Comparison of ENCODE assay signal across 10 cellular contexts in genomic region chr11:44601471-44602370, GRCh38. TPM values are rescaled to one million over a fixed set of nuclear protein-coding genes. Genes with fewer than 3 reads are reported as not detected.
A peak's percentile ranks its signal among the peaks of the same experiment; 100 is the strongest.
DNase-seq lines count a peak whose midpoint lies in the region; ATAC-seq and TF ChIP-seq lines count a peak whose summit lies in the region.
"Had no signal": no experiment of that assay in that cellular context is flagged by ENCODE, and none has a peak within 500 bp of the region (broad histone marks: within the 10 kb centered on the region; RNA-seq: fewer than 3 reads in every experiment).

No MANE protein-coding gene starts in this region.

- TF ChIP-seq POLR2A in uterus (IDR thresholded peaks at IDR 0.05), result no peak

- peak overlapping the region; percentile 44 for H3K4me3 Mint-ChIP-seq in activated CD4-positive, alpha-beta T cell treated with anti-CD3 and anti-CD28 coated beads, Interleukin-2, amount 10 ng/mL, durations not matched to agents 24 days and 14 days
- H3K4me3 Mint-ChIP-seq in activated T-helper 2 cell treated with anti-CD3 and anti-CD28 coated beads, Interferon-gamma antibody, Interleukin-2, Interleukin-4, amounts not matched to agents 10 μg/mL and 5 μg/mL and 100 μg/mL, durations not matched to agents 14 hours and 24 hours and 36 hours (ENCODE audit: low read depth), result no peak overlapping the region
- peak overlapping the region; percentile 71 for H3K4me3 Mint-ChIP-seq in stimulated activated memory B cell treated with anti-CD40 and anti-IgM and Interleukin-4, amounts not matched to agents 10 μg/mL and 1 μg/mL and 100 μg/mL, for 72 hours

- H3K9me3 Mint-ChIP-seq in activated CD4-positive, alpha-beta T cell treated with anti-CD3 and anti-CD28 coated beads, Interleukin-2, amount 10 ng/mL, durations not matched to agents 24 days and 14 days, result no peaks in the 10 kb centered on the region
- H3K9me3 Mint-ChIP-seq in activated T-helper 2 cell treated with anti-CD3 and anti-CD28 coated beads, Interferon-gamma antibody, Interleukin-2, Interleukin-4, amounts not matched to agents 10 μg/mL and 5 μg/mL and 100 μg/mL, durations not matched to agents 14 hours and 24 hours and 36 hours, result no peaks in the 10 kb centered on the region
- H3K9me3 Mint-ChIP-seq in stimulated activated memory B cell treated with anti-CD40 and anti-IgM and Interleukin-4, amounts not matched to agents 10 μg/mL and 1 μg/mL and 100 μg/mL, for 72 hours, result no peaks in the 10 kb centered on the region

- no peaks in the 10 kb centered on the region for H3K27me3 Mint-ChIP-seq in activated CD4-positive, alpha-beta T cell treated with anti-CD3 and anti-CD28 coated beads, Interleukin-2, amount 10 ng/mL, durations not matched to agents 24 days and 14 days
- no peaks in the 10 kb centered on the region for H3K27me3 Mint-ChIP-seq in activated T-helper 2 cell treated with anti-CD3 and anti-CD28 coated beads, Interferon-gamma antibody, Interleukin-2, Interleukin-4, amounts not matched to agents 10 μg/mL and 5 μg/mL and 100 μg/mL, durations not matched to agents 14 hours and 24 hours and 36 hours (ENCODE audit: low read depth)
- H3K27me3 Mint-ChIP-seq in stimulated activated memory B cell treated with anti-CD40 and anti-IgM and Interleukin-4, amounts not matched to agents 10 μg/mL and 1 μg/mL and 100 μg/mL, for 72 hours, result no peaks in the 10 kb centered on the region

- H3K27me3 ChIP-seq in uterus, result no peaks in the 10 kb centered on the region
- H3K27me3 ChIP-seq: cardiac muscle cell had no signal

- H3K36me3 Mint-ChIP-seq in activated CD4-positive, alpha-beta T cell treated with anti-CD3 and anti-CD28 coated beads, Interleukin-2, amount 10 ng/mL, durations not matched to agents 24 days and 14 days (ENCODE audit: low read depth), result peaks cover 77% of the 10 kb centered on the region
- H3K36me3 Mint-ChIP-seq in activated T-helper 2 cell treated with anti-CD3 and anti-CD28 coated beads, Interferon-gamma antibody, Interleukin-2, Interleukin-4, amounts not matched to agents 10 μg/mL and 5 μg/mL and 100 μg/mL, durations not matched to agents 14 hours and 24 hours and 36 hours (ENCODE audit: low read depth), result peaks cover 91% of the 10 kb centered on the region
- peaks cover 59% of the 10 kb centered on the region for H3K36me3 Mint-ChIP-seq in stimulated activated memory B cell treated with anti-CD40 and anti-IgM and Interleukin-4, amounts not matched to agents 10 μg/mL and 1 μg/mL and 100 μg/mL, for 72 hours

- no peak for DNase-seq in activated CD4-positive, alpha-beta T cell treated with anti-CD3 and anti-CD28 coated beads, Interleukin-2, amount 10 ng/mL, durations not matched to agents 24 days and 14 days
- no peak for DNase-seq in activated CD4-positive, alpha-beta T cell treated with anti-CD3 and anti-CD28 coated beads for 1 hour
- no peak for DNase-seq in activated T-helper 2 cell treated with anti-CD3 and anti-CD28 coated beads, Interferon-gamma antibody, Interleukin-2, Interleukin-4, amounts not matched to agents 10 μg/mL and 5 μg/mL and 100 μg/mL, durations not matched to agents 14 hours and 24 hours and 36 hours (ENCODE audit: low spot score)
- DNase-seq in uterus (no peak), NCI-H2107 (lab: John Stamatoyannopoulos, UW) (no peak), NCI-H2171 (lab: John Stamatoyannopoulos, UW) (no peak)

- H3K27ac ChIP-seq in uterus, result no peak overlapping the region
- H3K27ac ChIP-seq: cardiac muscle cell had no signal

- H3K36me3 ChIP-seq in uterus, result no peaks in the 10 kb centered on the region
- H3K36me3 ChIP-seq: cardiac muscle cell had no signal

- peak overlapping the region; percentile 88 for H3K27ac Mint-ChIP-seq in activated CD4-positive, alpha-beta T cell treated with anti-CD3 and anti-CD28 coated beads, Interleukin-2, amount 10 ng/mL, durations not matched to agents 24 days and 14 days
- peak overlapping the region; percentile 72 for H3K27ac Mint-ChIP-seq in activated T-helper 2 cell treated with anti-CD3 and anti-CD28 coated beads, Interferon-gamma antibody, Interleukin-2, Interleukin-4, amounts not matched to agents 10 μg/mL and 5 μg/mL and 100 μg/mL, durations not matched to agents 14 hours and 24 hours and 36 hours
- H3K27ac Mint-ChIP-seq in stimulated activated memory B cell treated with anti-CD40 and anti-IgM and Interleukin-4, amounts not matched to agents 10 μg/mL and 1 μg/mL and 100 μg/mL, for 72 hours, result peak overlapping the region; percentile 91

- no peaks in the 10 kb centered on the region for H3K9me3 ChIP-seq in uterus

- H3K4me1 ChIP-seq in uterus, result no peaks in the 10 kb centered on the region

- intact Hi-C loops in activated CD4-positive, alpha-beta T cell treated with anti-CD3 and anti-CD28 coated beads, Interleukin-2, amount 10 ng/mL, durations not matched to agents 24 days and 14 days (cut with micrococcal nuclease), result loop anchor here (1.0 kb wide), 1 partner anchor 10 kb away; no protein-coding TSS in a partner anchor
- intact Hi-C loops in activated T-helper 2 cell treated with anti-CD3 and anti-CD28 coated beads, Interferon-gamma antibody, Interleukin-2, Interleukin-4, amounts not matched to agents 10 μg/mL and 5 μg/mL and 100 μg/mL, durations not matched to agents 14 hours and 24 hours and 36 hours (cut with micrococcal nuclease), result no loop called here
- intact Hi-C loops in uterus (cut with DNase I; ENCODE audit: low total_unique reads), result no loop called here

- no peak overlapping the region for H3K4me3 ChIP-seq in uterus
- H3K4me3 ChIP-seq: cardiac muscle cell had no signal

- peaks cover 55% of the 10 kb centered on the region for H3K4me1 Mint-ChIP-seq in activated CD4-positive, alpha-beta T cell treated with anti-CD3 and anti-CD28 coated beads, Interleukin-2, amount 10 ng/mL, durations not matched to agents 24 days and 14 days
- H3K4me1 Mint-ChIP-seq in activated T-helper 2 cell treated with anti-CD3 and anti-CD28 coated beads, Interferon-gamma antibody, Interleukin-2, Interleukin-4, amounts not matched to agents 10 μg/mL and 5 μg/mL and 100 μg/mL, durations not matched to agents 14 hours and 24 hours and 36 hours (ENCODE audit: low read depth), result peaks cover 45% of the 10 kb centered on the region
- peaks cover 100% of the 10 kb centered on the region for H3K4me1 Mint-ChIP-seq in stimulated activated memory B cell treated with anti-CD40 and anti-IgM and Interleukin-4, amounts not matched to agents 10 μg/mL and 1 μg/mL and 100 μg/mL, for 72 hours

- TF ChIP-seq CTCF in uterus (IDR thresholded peaks at IDR 0.05), result no peak

- peak; percentile 43 for ATAC-seq in HG02884 (IDR thresholded peaks at IDR 0.05; ENCODE audit: unreplicated experiment)
- peak; percentile 82 for ATAC-seq in stimulated activated memory B cell treated with anti-CD40 and anti-IgM and Interleukin-4, amounts not matched to agents 10 μg/mL and 1 μg/mL and 100 μg/mL, for 72 hours
- ATAC-seq: Panc1 had no signal

RNA-seq across cellular contexts. Expression of gene CD82, which starts 36.3 kb away (rescaled TPM):
- 448 and 469 TPM in 2 replicates for total RNA-seq in activated CD4-positive, alpha-beta T cell treated with anti-CD3 and anti-CD28 coated beads, Interleukin-2, amount 10 ng/mL, durations not matched to agents 24 days and 14 days
- total RNA-seq in activated T-helper 2 cell treated with anti-CD3 and anti-CD28 coated beads, Interferon-gamma antibody, Interleukin-2, Interleukin-4, amounts not matched to agents 10 μg/mL and 5 μg/mL and 100 μg/mL, durations not matched to agents 14 hours and 24 hours and 36 hours, result 397 and 425 TPM in 2 replicates
- total RNA-seq in uterus, result 10 to 100 TPM; 10.2 to 26.3 (median 20.8) TPM

Comparison
In these comparisons a context has a peak if more than half of its experiments do, and no peak if none do; other contexts are left out.
1. RNA of gene CD82, which starts 36.3 kb away (total RNA-seq): 448 to 469 TPM in activated CD4-positive, alpha-beta T cell treated with anti-CD3 and anti-CD28 coated beads, Interleukin-2, amount 10 ng/mL, durations not matched to agents 24 days and 14 days and 397 to 425 TPM in activated T-helper 2 cell treated with anti-CD3 and anti-CD28 coated beads, Interferon-gamma antibody, Interleukin-2, Interleukin-4, amounts not matched to agents 10 μg/mL and 5 μg/mL and 100 μg/mL, durations not matched to agents 14 hours and 24 hours and 36 hours; 10.2 to 26.3 TPM in uterus; every median in the first group is over 10 times any median in the second.
2. Peak in every context shown above with its lines, with median percentiles within 50 percentile points of each other: H3K27ac Mint-ChIP-seq.